ENCODE assay signal across 8 cellular contexts in the genomic region with DNA sequence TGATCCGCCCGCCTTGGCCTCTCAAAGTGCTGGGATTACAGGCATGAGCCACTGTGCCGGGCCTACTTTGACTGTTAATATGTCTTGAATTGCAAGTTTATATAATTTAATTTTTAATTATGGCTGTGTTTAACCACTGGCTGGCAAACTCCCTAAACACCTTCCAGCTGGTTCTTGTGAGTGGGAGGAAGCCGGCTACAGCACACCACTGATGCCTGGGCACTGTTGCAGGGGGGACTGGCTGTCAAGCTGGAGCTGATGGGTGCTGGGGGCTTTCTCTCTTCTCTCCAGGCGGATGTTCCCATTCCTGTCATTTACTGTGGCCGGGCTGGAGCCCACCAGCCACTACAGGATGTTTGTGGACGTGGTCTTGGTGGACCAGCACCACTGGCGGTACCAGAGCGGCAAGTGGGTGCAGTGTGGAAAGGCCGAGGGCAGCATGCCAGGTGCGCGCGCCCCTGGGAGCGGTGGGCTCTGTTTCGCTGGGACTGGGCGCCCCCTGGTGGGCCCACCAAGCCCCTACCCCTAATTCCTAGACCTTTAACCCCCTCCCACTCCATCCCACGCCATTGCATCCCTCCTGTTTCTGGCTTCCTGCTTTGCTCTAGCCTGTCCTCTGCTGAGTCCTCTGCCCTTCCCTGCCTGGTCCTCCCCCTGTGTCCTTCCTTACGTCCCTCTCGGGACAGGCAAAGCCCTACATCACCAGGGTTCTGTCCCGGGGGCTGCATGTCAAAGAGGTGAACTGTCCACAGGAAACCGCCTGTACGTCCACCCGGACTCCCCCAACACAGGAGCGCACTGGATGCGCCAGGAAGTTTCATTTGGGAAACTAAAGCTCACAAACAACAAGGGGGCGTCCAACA. TPM values are rescaled to one million over a fixed set of nuclear protein-coding genes. Genes with fewer than 3 reads are reported as not detected.
DNase-seq lines count a peak whose midpoint lies in the region; ATAC-seq and TF ChIP-seq lines count a peak whose summit lies in the region.

No MANE protein-coding gene starts in this region.

- peaks cover 63% of the 10 kb centered on the region for H3K36me3 Mint-ChIP-seq in activated naive CD8-positive, alpha-beta T cell treated with anti-CD3 and anti-CD28 coated beads, Interleukin-2, amount 50 U/mL, for 24 hours (ENCODE audit: low read depth)

- intact Hi-C loops in mucosa of descending colon (cut with DNase I, micrococcal nuclease), result no loop called here

- H3K36me3 ChIP-seq in OCI-LY3 (replicated peaks; ENCODE audit: low read depth, low read length), result no peaks in the 10 kb centered on the region
- no peaks in the 10 kb centered on the region for H3K36me3 ChIP-seq in mucosa of descending colon (ENCODE audit: low read depth)

- H3K4me3 ChIP-seq in OCI-LY3 (ENCODE audit: low read length) (peak overlapping the region; percentile 19; the same call in 1 of the 2 replicates), mucosa of descending colon (no peak overlapping the region)

- H3K4me3 Mint-ChIP-seq in activated naive CD8-positive, alpha-beta T cell treated with anti-CD3 and anti-CD28 coated beads, Interleukin-2, amount 50 U/mL, for 24 hours, result no peak overlapping the region

- H2AFZ ChIP-seq in OCI-LY3 (ENCODE audit: low read depth, low read length), result no peak overlapping the region

- H4K20me1 ChIP-seq in OCI-LY3 (ENCODE audit: insufficient read depth, low read length), result no peaks in the 10 kb centered on the region

- H3K27ac ChIP-seq in OCI-LY3 (ENCODE audit: low read length), result no peak overlapping the region

- no peaks in the 10 kb centered on the region for H3K79me2 ChIP-seq in OCI-LY3 (ENCODE audit: low read length)

- DNase-seq in DMS 273 (lab: John Stamatoyannopoulos, UW; ENCODE audit: unreplicated experiment), result peak; percentile 75
- no peak for DNase-seq in DMS 273 treated with DMSO at 0.1 percent for 48 hours (lab: John Stamatoyannopoulos, UW)
- DNase-seq in activated naive CD8-positive, alpha-beta T cell treated with anti-CD3 and anti-CD28 coated beads, Interleukin-2, amount 50 U/mL, for 24 hours, result peak; percentile 62
- DNase-seq in mucosa of descending colon, result no peak
- no peak for DNase-seq in amniotic stem cell (lab: John Stamatoyannopoulos, UW)

- H3K9ac ChIP-seq in OCI-LY3 (ENCODE audit: low read length), result no peak overlapping the region

- TF ChIP-seq CTCF in OCI-LY3 (IDR thresholded peaks at IDR 0.05; ENCODE audit: low read depth, low read length) (peak; percentile 68), mucosa of descending colon (IDR thresholded peaks at IDR 0.05) (no peak)

- ATAC-seq in activated naive CD8-positive, alpha-beta T cell treated with anti-CD3 and anti-CD28 coated beads, Interleukin-2, amount 50 U/mL, for 24 hours, result no peak
- ATAC-seq in mucosa of descending colon (peak; percentile 14), HG02981 (IDR thresholded peaks at IDR 0.05; ENCODE audit: unreplicated experiment) (no peak), HG03439 (IDR thresholded peaks at IDR 0.05; ENCODE audit: unreplicated experiment) (no peak)

- no peaks in the 10 kb centered on the region for H3K27me3 Mint-ChIP-seq in activated naive CD8-positive, alpha-beta T cell treated with anti-CD3 and anti-CD28 coated beads, Interleukin-2, amount 50 U/mL, for 24 hours

- no peak overlapping the region for H3K27ac Mint-ChIP-seq in activated naive CD8-positive, alpha-beta T cell treated with anti-CD3 and anti-CD28 coated beads, Interleukin-2, amount 50 U/mL, for 24 hours

- H3K9me3 Mint-ChIP-seq in activated naive CD8-positive, alpha-beta T cell treated with anti-CD3 and anti-CD28 coated beads, Interleukin-2, amount 50 U/mL, for 24 hours, result no peaks in the 10 kb centered on the region

- H3K4me2 ChIP-seq in OCI-LY3 (ENCODE audit: low read length), result peak overlapping the region; percentile 46

- H3K9me3 ChIP-seq in OCI-LY3 (ENCODE audit: insufficient read depth, low read length) (no peaks in the 10 kb centered on the region), mucosa of descending colon (no peaks in the 10 kb centered on the region)

- H3K4me1 ChIP-seq in OCI-LY3 (ENCODE audit: low read length) (peaks cover 11% of the 10 kb centered on the region; the same call in 1 of the 2 replicates), mucosa of descending colon (ENCODE audit: low read depth) (no peaks in the 10 kb centered on the region)

- peaks cover 44% of the 10 kb centered on the region for H3K27me3 ChIP-seq in OCI-LY3 (ENCODE audit: low read depth, low read length)

- H3K4me1 Mint-ChIP-seq in activated naive CD8-positive, alpha-beta T cell treated with anti-CD3 and anti-CD28 coated beads, Interleukin-2, amount 50 U/mL, for 24 hours, result peaks cover 49% of the 10 kb centered on the region

RNA-seq across cellular contexts. Expression of a gene that starts 9.5 kb away (rescaled TPM):
- total RNA-seq in mucosa of descending colon, result 1 to 10 TPM in 2 of 3 donors, under 1 TPM in 1; 0.72 to 1.2 (median 1.2) TPM

RNA-seq across cellular contexts. Expression of a gene that starts 48.6 kb away (rescaled TPM):
- total RNA-seq in mucosa of descending colon, result 10 to 100 TPM in 1 of 3 donors, 1 to 10 TPM in 2; 2.3 to 20.3 (median 3.2) TPM

Comparison
In these comparisons a context has a peak if more than half of its experiments do, and no peak if none do; other contexts are left out.
1. DNase-seq: peak in DMS 273 (single experiment) and activated naive CD8-positive, alpha-beta T cell treated with anti-CD3 and anti-CD28 coated beads, Interleukin-2, amount 50 U/mL, for 24 hours (single experiment); none in DMS 273 treated with DMSO at 0.1 percent for 48 hours (single experiment), mucosa of descending colon (0 of 3) and amniotic stem cell (single experiment).